Comparison of ENCODE assay signal across 1 cellular context in the genomic region with DNA sequence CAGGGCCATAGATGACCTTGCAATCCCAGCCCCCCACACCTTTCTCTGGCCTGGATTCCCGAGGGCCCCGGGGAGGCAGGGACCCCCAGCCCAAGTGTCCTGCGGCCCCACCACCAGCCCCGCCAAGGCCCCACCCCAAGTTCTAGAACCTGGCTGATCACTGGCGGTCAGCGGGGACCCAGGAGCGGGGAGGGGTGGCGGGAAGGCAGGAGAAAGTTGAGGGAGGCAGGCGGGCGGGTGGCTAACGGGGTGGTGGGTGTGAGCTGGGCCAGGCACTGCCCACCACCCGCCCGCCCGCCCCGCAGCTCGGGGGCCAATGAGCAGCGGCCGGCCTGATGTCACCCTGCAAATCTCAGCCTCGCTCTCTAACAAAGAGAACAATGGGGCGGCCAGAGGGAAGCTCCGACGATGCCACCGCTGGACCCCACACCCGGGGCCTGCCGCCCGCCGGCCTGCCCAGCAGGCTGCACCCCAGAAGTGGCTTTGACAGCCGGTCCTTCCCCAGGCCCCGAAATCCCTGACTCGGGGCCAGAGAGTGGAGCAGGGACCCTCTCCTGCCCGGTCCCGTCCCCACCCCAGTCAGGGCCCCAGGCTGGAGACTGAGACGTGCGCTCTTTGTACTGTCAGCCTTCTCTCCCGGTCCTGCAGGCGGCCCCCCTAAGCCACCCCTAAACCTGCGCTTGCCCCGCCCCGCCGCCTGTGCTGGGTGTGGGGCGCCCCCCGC.
TF ChIP-seq lines count a peak whose summit lies in the region.

No MANE protein-coding gene starts in this region.

TF ChIP-seq in HepG2, 621 proteins besides CTCF, POLR2A, EP300 and RAD21 (continues in another document):
- TF ChIP-seq ZNF333 (CRISPR knock-in tag; IDR thresholded peaks at IDR 0.05; ENCODE audit: borderline replicate concordance) (no peak), ZNF329 (CRISPR knock-in tag; IDR thresholded peaks at IDR 0.05; ENCODE audit: low read depth) (no peak), GTF2F1 (IDR thresholded peaks at IDR 0.05; ENCODE audit: low read length) (no peak), MTA1 (CRISPR knock-in tag; IDR thresholded peaks at IDR 0.05; ENCODE audit: borderline replicate concordance) (no peak), SOX13 (IDR thresholded peaks at IDR 0.05) (no peak), SOX13 (CRISPR knock-in tag; conservative IDR thresholded peaks at IDR 0.05 in 1 of 2, IDR thresholded peaks at IDR 0.05 in 1 of 2) (0 out of 4 replicates have a peak, but pooled peaks of 1 of the 2 experiments have one; percentile 25), NCOA5 (CRISPR knock-in tag; IDR thresholded peaks at IDR 0.05) (no peak), NRL (CRISPR knock-in tag; IDR thresholded peaks at IDR 0.05; ENCODE audit: borderline replicate concordance) (no peak), HMG20B (CRISPR knock-in tag; conservative IDR thresholded peaks at IDR 0.05) (peak; percentile 62; the same call in 1 of the 2 replicates), MATR3 (CRISPR knock-in tag; IDR thresholded peaks at IDR 0.05) (no peak), IRF2 (CRISPR knock-in tag; IDR thresholded peaks at IDR 0.05) (no peak), TMF1 (CRISPR knock-in tag; IDR thresholded peaks at IDR 0.05; ENCODE audit: low read depth) (no peak), FOXJ3 (CRISPR knock-in tag; IDR thresholded peaks at IDR 0.05; ENCODE audit: borderline replicate concordance) (no peak), ZMYM2 (CRISPR knock-in tag; IDR thresholded peaks at IDR 0.05) (no peak), SIN3A (IDR thresholded peaks at IDR 0.05; ENCODE audit: borderline replicate concordance, low read depth, low read length) (no peak), FOXM1 (CRISPR knock-in tag; IDR thresholded peaks at IDR 0.05) (no peak), ZNF335 (CRISPR knock-in tag; IDR thresholded peaks at IDR 0.05) (no peak)
- TF ChIP-seq, protein P1, sequence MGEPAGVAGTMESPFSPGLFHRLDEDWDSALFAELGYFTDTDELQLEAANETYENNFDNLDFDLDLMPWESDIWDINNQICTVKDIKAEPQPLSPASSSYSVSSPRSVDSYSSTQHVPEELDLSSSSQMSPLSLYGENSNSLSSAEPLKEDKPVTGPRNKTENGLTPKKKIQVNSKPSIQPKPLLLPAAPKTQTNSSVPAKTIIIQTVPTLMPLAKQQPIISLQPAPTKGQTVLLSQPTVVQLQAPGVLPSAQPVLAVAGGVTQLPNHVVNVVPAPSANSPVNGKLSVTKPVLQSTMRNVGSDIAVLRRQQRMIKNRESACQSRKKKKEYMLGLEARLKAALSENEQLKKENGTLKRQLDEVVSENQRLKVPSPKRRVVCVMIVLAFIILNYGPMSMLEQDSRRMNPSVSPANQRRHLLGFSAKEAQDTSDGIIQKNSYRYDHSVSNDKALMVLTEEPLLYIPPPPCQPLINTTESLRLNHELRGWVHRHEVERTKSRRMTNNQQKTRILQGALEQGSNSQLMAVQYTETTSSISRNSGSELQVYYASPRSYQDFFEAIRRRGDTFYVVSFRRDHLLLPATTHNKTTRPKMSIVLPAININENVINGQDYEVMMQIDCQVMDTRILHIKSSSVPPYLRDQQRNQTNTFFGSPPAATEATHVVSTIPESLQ (CRISPR knock-in tag; conservative IDR thresholded peaks at IDR 0.05) = no peak
- TF ChIP-seq, protein P2, sequence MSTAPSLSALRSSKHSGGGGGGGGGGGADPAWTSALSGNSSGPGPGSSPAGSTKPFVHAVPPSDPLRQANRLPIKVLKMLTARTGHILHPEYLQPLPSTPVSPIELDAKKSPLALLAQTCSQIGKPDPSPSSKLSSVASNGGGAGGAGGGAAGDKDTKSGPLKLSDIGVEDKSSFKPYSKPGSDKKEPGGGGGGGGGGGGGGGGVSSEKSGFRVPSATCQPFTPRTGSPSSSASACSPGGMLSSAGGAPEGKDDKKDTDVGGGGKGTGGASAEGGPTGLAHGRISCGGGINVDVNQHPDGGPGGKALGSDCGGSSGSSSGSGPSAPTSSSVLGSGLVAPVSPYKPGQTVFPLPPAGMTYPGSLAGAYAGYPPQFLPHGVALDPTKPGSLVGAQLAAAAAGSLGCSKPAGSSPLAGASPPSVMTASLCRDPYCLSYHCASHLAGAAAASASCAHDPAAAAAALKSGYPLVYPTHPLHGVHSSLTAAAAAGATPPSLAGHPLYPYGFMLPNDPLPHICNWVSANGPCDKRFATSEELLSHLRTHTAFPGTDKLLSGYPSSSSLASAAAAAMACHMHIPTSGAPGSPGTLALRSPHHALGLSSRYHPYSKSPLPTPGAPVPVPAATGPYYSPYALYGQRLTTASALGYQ (CRISPR knock-in tag; IDR thresholded peaks at IDR 0.05) = no peak
- TF ChIP-seq, protein P3, sequence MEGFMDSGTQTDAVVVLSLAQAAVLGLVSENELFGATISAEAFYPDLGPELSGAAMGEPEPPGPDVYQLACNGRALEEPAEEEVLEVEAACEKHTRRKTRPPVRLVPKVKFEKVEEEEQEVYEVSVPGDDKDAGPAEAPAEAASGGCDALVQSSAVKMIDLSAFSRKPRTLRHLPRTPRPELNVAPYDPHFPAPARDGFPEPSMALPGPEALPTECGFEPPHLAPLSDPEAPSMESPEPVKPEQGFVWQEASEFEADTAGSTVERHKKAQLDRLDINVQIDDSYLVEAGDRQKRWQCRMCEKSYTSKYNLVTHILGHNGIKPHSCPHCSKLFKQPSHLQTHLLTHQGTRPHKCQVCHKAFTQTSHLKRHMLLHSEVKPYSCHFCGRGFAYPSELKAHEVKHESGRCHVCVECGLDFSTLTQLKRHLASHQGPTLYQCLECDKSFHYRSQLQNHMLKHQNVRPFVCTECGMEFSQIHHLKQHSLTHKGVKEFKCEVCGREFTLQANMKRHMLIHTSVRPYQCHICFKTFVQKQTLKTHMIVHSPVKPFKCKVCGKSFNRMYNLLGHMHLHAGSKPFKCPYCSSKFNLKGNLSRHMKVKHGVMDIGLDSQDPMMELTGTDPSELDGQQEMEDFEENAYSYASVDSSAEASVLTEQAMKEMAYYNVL (CRISPR knock-in tag; IDR thresholded peaks at IDR 0.05; ENCODE audit: borderline replicate concordance) = no peak
- TF ChIP-seq, protein P4, sequence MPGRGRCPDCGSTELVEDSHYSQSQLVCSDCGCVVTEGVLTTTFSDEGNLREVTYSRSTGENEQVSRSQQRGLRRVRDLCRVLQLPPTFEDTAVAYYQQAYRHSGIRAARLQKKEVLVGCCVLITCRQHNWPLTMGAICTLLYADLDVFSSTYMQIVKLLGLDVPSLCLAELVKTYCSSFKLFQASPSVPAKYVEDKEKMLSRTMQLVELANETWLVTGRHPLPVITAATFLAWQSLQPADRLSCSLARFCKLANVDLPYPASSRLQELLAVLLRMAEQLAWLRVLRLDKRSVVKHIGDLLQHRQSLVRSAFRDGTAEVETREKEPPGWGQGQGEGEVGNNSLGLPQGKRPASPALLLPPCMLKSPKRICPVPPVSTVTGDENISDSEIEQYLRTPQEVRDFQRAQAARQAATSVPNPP (CRISPR knock-in tag; IDR thresholded peaks at IDR 0.05) = no peak
- TF ChIP-seq, protein P5, sequence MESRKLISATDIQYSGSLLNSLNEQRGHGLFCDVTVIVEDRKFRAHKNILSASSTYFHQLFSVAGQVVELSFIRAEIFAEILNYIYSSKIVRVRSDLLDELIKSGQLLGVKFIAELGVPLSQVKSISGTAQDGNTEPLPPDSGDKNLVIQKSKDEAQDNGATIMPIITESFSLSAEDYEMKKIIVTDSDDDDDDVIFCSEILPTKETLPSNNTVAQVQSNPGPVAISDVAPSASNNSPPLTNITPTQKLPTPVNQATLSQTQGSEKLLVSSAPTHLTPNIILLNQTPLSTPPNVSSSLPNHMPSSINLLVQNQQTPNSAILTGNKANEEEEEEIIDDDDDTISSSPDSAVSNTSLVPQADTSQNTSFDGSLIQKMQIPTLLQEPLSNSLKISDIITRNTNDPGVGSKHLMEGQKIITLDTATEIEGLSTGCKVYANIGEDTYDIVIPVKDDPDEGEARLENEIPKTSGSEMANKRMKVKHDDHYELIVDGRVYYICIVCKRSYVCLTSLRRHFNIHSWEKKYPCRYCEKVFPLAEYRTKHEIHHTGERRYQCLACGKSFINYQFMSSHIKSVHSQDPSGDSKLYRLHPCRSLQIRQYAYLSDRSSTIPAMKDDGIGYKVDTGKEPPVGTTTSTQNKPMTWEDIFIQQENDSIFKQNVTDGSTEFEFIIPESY (CRISPR knock-in tag; IDR thresholded peaks at IDR 0.05) = peak; percentile 79; the same call in 1 of the 2 replicates
- TF ChIP-seq, protein P6, sequence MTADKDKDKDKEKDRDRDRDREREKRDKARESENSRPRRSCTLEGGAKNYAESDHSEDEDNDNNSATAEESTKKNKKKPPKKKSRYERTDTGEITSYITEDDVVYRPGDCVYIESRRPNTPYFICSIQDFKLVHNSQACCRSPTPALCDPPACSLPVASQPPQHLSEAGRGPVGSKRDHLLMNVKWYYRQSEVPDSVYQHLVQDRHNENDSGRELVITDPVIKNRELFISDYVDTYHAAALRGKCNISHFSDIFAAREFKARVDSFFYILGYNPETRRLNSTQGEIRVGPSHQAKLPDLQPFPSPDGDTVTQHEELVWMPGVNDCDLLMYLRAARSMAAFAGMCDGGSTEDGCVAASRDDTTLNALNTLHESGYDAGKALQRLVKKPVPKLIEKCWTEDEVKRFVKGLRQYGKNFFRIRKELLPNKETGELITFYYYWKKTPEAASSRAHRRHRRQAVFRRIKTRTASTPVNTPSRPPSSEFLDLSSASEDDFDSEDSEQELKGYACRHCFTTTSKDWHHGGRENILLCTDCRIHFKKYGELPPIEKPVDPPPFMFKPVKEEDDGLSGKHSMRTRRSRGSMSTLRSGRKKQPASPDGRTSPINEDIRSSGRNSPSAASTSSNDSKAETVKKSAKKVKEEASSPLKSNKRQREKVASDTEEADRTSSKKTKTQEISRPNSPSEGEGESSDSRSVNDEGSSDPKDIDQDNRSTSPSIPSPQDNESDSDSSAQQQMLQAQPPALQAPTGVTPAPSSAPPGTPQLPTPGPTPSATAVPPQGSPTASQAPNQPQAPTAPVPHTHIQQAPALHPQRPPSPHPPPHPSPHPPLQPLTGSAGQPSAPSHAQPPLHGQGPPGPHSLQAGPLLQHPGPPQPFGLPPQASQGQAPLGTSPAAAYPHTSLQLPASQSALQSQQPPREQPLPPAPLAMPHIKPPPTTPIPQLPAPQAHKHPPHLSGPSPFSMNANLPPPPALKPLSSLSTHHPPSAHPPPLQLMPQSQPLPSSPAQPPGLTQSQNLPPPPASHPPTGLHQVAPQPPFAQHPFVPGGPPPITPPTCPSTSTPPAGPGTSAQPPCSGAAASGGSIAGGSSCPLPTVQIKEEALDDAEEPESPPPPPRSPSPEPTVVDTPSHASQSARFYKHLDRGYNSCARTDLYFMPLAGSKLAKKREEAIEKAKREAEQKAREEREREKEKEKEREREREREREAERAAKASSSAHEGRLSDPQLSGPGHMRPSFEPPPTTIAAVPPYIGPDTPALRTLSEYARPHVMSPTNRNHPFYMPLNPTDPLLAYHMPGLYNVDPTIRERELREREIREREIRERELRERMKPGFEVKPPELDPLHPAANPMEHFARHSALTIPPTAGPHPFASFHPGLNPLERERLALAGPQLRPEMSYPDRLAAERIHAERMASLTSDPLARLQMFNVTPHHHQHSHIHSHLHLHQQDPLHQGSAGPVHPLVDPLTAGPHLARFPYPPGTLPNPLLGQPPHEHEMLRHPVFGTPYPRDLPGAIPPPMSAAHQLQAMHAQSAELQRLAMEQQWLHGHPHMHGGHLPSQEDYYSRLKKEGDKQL (CRISPR knock-in tag; IDR thresholded peaks at IDR 0.05; ENCODE audit: low read depth) = no peak
- TF ChIP-seq, protein P7, sequence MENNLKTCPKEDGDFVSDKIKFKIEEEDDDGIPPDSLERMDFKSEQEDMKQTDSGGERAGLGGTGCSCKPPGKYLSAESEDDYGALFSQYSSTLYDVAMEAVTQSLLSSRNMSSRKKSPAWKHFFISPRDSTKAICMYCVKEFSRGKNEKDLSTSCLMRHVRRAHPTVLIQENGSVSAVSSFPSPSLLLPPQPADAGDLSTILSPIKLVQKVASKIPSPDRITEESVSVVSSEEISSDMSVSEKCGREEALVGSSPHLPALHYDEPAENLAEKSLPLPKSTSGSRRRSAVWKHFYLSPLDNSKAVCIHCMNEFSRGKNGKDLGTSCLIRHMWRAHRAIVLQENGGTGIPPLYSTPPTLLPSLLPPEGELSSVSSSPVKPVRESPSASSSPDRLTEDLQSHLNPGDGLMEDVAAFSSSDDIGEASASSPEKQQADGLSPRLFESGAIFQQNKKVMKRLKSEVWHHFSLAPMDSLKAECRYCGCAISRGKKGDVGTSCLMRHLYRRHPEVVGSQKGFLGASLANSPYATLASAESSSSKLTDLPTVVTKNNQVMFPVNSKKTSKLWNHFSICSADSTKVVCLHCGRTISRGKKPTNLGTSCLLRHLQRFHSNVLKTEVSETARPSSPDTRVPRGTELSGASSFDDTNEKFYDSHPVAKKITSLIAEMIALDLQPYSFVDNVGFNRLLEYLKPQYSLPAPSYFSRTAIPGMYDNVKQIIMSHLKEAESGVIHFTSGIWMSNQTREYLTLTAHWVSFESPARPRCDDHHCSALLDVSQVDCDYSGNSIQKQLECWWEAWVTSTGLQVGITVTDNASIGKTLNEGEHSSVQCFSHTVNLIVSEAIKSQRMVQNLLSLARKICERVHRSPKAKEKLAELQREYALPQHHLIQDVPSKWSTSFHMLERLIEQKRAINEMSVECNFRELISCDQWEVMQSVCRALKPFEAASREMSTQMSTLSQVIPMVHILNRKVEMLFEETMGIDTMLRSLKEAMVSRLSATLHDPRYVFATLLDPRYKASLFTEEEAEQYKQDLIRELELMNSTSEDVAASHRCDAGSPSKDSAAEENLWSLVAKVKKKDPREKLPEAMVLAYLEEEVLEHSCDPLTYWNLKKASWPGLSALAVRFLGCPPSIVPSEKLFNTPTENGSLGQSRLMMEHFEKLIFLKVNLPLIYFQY (CRISPR knock-in tag; IDR thresholded peaks at IDR 0.05; ENCODE audit: borderline replicate concordance) = no peak
- TF ChIP-seq, protein P8, sequence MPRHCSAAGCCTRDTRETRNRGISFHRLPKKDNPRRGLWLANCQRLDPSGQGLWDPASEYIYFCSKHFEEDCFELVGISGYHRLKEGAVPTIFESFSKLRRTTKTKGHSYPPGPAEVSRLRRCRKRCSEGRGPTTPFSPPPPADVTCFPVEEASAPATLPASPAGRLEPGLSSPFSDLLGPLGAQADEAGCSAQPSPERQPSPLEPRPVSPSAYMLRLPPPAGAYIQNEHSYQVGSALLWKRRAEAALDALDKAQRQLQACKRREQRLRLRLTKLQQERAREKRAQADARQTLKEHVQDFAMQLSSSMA (CRISPR knock-in tag; IDR thresholded peaks at IDR 0.05) = no peak
